10 cellular contexts compared by ENCODE assay signal in genomic region chr4:140096483-140096861, GRCh38. TPM values are rescaled to one million over a fixed set of nuclear protein-coding genes. Genes with fewer than 3 reads are reported as not detected.
DNase-seq lines count a peak whose midpoint lies in the region; ATAC-seq and TF ChIP-seq lines count a peak whose summit lies in the region.
"Had no signal": no experiment of that assay in that cellular context is flagged by ENCODE, and none has a peak within 500 bp of the region (broad histone marks: within the 10 kb centered on the region; RNA-seq: fewer than 3 reads in every experiment).

No MANE protein-coding gene starts in this region.

- DNase-seq in DND-41 (no peak), PC-3 (no peak), dorsolateral prefrontal cortex (no peak), putamen (ENCODE audit: low spot score) (peak; percentile 26), NCI-H146 treated with DMSO at 0.1 percent for 48 hours (lab: John Stamatoyannopoulos, UW; ENCODE audit: unreplicated experiment) (no peak), occipital lobe (lab: John Stamatoyannopoulos, UW) (no peak)
- DNase-seq: NCI-H526 treated with DMSO at 0.1 percent for 48 hours had no signal

- H4K20me1 ChIP-seq in DND-41 (ENCODE audit: insufficient read depth, low read length) (no peaks in the 10 kb centered on the region), PC-3 (ENCODE audit: low read length) (no peaks in the 10 kb centered on the region)

- H3K4me1 ChIP-seq in DND-41 (ENCODE audit: insufficient read depth, low read length) (peaks cover 90% of the 10 kb centered on the region), PC-3 (ENCODE audit: insufficient read depth, low read length) (peaks cover 89% of the 10 kb centered on the region)

- H3K36me3 ChIP-seq in DND-41 (ENCODE audit: insufficient read depth, low read length) = no peaks in the 10 kb centered on the region
- no peaks in the 10 kb centered on the region for H3K36me3 ChIP-seq in PC-3 (ENCODE audit: low read depth, low read length)
- H3K36me3 ChIP-seq: neural progenitor cell had no signal

- peak overlapping the region; percentile 69 for H2AFZ ChIP-seq in DND-41 (ENCODE audit: low read depth, low read length)
- H2AFZ ChIP-seq in PC-3 (ENCODE audit: low read length) = no peak overlapping the region
- H2AFZ ChIP-seq: neural progenitor cell had no signal

- H3K4me3 ChIP-seq in DND-41 (ENCODE audit: low read depth in 1 of 2, low read length in 2 of 2) (peak overlapping the region in 1 of 2 experiments; percentile 53; a peak in 2 of 4 replicates), PC-3 (ENCODE audit: low read length) (no peak overlapping the region), dorsolateral prefrontal cortex (no peak overlapping the region)
- H3K4me3 ChIP-seq: neural progenitor cell had no signal

- no peaks in the 10 kb centered on the region for H3K9me3 ChIP-seq in DND-41 (ENCODE audit: insufficient read depth, low read length, severe bottlenecking)
- H3K9me3 ChIP-seq in PC-3 (ENCODE audit: low read length) = no peaks in the 10 kb centered on the region

- ATAC-seq in DND-41 (ENCODE audit: insufficient read depth, low read depth) = no peak
- no peak for ATAC-seq in PC-3
- no peak for ATAC-seq in GM19395 (IDR thresholded peaks at IDR 0.05; ENCODE audit: unreplicated experiment)
- no peak for ATAC-seq in HG02623 (IDR thresholded peaks at IDR 0.05; ENCODE audit: unreplicated experiment)

- no peaks in the 10 kb centered on the region for H3K9me2 ChIP-seq in PC-3 (replicated peaks; ENCODE audit: low read length)

- intact Hi-C loops in PC-3 (cut with micrococcal nuclease) = no loop called here
- intact Hi-C loops in dorsolateral prefrontal cortex (cut with DNase I) = loop anchor here (5.0 kb wide), 2 partner anchors 56 to 141 kb away; partner anchors contain the start of gene MAML3 (in 2 of the 2)

- POLR2A ChIA-PET in PC-3 (lab: Charles Lee; ENCODE audit: unreplicated experiment) = interaction anchor here (1.4 kb wide), 1 partner anchor 54 kb away, joined by 3 read pairs; no protein-coding TSS in a partner anchor

- CTCF ChIA-PET in PC-3 (lab: Charles Lee) = no interaction called here

- H3K27ac ChIP-seq in DND-41 (ENCODE audit: low read length) (peak overlapping the region; percentile 83), PC-3 (ENCODE audit: low read length) (peak overlapping the region; percentile 98), dorsolateral prefrontal cortex (peak overlapping the region in 31 of 59 donors; percentile 3 to 85 (median 55))
- H3K27ac ChIP-seq: neural progenitor cell had no signal

- H3K4me2 ChIP-seq in DND-41 (ENCODE audit: insufficient read depth, low read length) (peak overlapping the region; percentile 63), PC-3 (ENCODE audit: low read length) (peak overlapping the region; percentile 85)
- H3K4me2 ChIP-seq: neural progenitor cell had no signal

- H3K27me3 ChIP-seq in DND-41 (ENCODE audit: insufficient read depth, low read length, poor library complexity) = no peaks in the 10 kb centered on the region
- H3K27me3 ChIP-seq in PC-3 (ENCODE audit: low read length) = no peaks in the 10 kb centered on the region
- H3K27me3 ChIP-seq in dorsolateral prefrontal cortex = no peaks in the 10 kb centered on the region
- H3K27me3 ChIP-seq: neural progenitor cell had no signal

- peaks cover 13% of the 10 kb centered on the region for H3K79me2 ChIP-seq in DND-41 (ENCODE audit: insufficient read depth, low read length)
- peaks cover 8% of the 10 kb centered on the region; the same call in 1 of the 2 replicates for H3K79me2 ChIP-seq in PC-3 (ENCODE audit: low read length)

- TF ChIP-seq CTCF in DND-41 (IDR thresholded peaks at IDR 0.05; ENCODE audit: borderline replicate concordance, extremely low read depth, low read length, poor library complexity, severe bottlenecking) (no peak), PC-3 (conservative IDR thresholded peaks at IDR 0.05; ENCODE audit: low read depth, low read length) (no peak), dorsolateral prefrontal cortex (IDR thresholded peaks at IDR 0.05 in 54 of 56, conservative IDR thresholded peaks at IDR 0.05 in 2 of 56; ENCODE audit: low read depth in 1 of 56, partially characterized antibody in 56 of 56) (no peak)

- no peaks in the 10 kb centered on the region for H3F3A ChIP-seq in PC-3 (ENCODE audit: low read length, unreplicated experiment)

- H3K9ac ChIP-seq in DND-41 (ENCODE audit: low read depth, low read length) (peak overlapping the region; percentile 56), PC-3 (ENCODE audit: low read length) (peak overlapping the region; percentile 90)
- H3K9ac ChIP-seq: neural progenitor cell had no signal

- BruUV-seq in PC-3 (replicated peaks; lab: Mats Ljungman, UMichigan) = no TSS peak

RNA-seq across cellular contexts. Expression of gene MAML3, which starts 57.5 kb away (rescaled TPM):
- total RNA-seq in PC-3 (2014; rRNA removed) (3.9 and 4.3 TPM in 2 replicates), dorsolateral prefrontal cortex (1 to 10 TPM; 2.5 to 9.3 (median 4.8) TPM), occipital lobe (4.4 TPM)
